ENCODE assay signal across 8 cellular contexts in genomic region chr2:240560084-240560479, GRCh38. TPM values are rescaled to one million over a fixed set of nuclear protein-coding genes. Genes with fewer than 3 reads are reported as not detected.
DNase-seq lines count a peak whose midpoint lies in the region; ATAC-seq, FAIRE-seq and TF ChIP-seq lines count a peak whose summit lies in the region.

TSS of gene DUSP28 (plus strand) at chr2:240560357. CDS start at chr2:240560685, 328 bp downstream.

- no peak for FAIRE-seq in frontal cortex (lab: Jason Lieb, UNC)

- H3K36me3 ChIP-seq in KOPT-K1 (ENCODE audit: insufficient read depth, low read length) (peaks cover 44% of the 10 kb centered on the region), neutrophil (no peaks in the 10 kb centered on the region), suprapubic skin (no peaks in the 10 kb centered on the region)

- peak; percentile 42 for TF ChIP-seq CTCF in neutrophil (IDR thresholded peaks at IDR 0.05)
- no peak for TF ChIP-seq CTCF in suprapubic skin (IDR thresholded peaks at IDR 0.05)

- WGBS in suprapubic skin = under 1% methylated on average over 24 of the region's 39 CpGs

- TF ChIP-seq POLR2A in suprapubic skin (IDR thresholded peaks at IDR 0.05) = peak; percentile 18 to 64

- H3K27ac ChIP-seq in KOPT-K1 (ENCODE audit: low read depth, low read length, poor library complexity, severe bottlenecking) (peak within 1 kb of the TSS; percentile 97), neutrophil (peak within 1 kb of the TSS; percentile 100), suprapubic skin (peak within 1 kb of the TSS; percentile 96)

- ATAC-seq in GM21786 (IDR thresholded peaks at IDR 0.05; ENCODE audit: unreplicated experiment) = peak; percentile 51

- H3K9me3 ChIP-seq in KOPT-K1 (ENCODE audit: insufficient read depth, low read length, poor library complexity, severe bottlenecking) (no peaks in the 10 kb centered on the region), neutrophil (no peaks in the 10 kb centered on the region), suprapubic skin (no peaks in the 10 kb centered on the region)

- H3K4me1 ChIP-seq in neutrophil (ENCODE audit: control insufficient read depth in 1 of 2, insufficient read depth in 1 of 2, low read depth in 1 of 2, low read length in 1 of 2) (peaks cover 69 to 78% of the 10 kb centered on the region in 2 experiments), suprapubic skin (peaks cover 67% of the 10 kb centered on the region)

- DNase-seq in ELF-1 (ENCODE audit: low read depth, low spot score) (peak; percentile 82), SHP77 treated with DMSO at 0.1 percent for 48 hours (lab: John Stamatoyannopoulos, UW) (peak; percentile 52), frontal cortex (ENCODE audit: low spot score in 2 of 2) (peak; percentile 93 to 95), suprapubic skin (ENCODE audit: low spot score in 2 of 2) (peak; percentile 93 to 96)
- DNase-seq in activated gamma-delta T cell treated with anti-CD3 and anti-CD28 coated beads, Interleukin-2, amount 50 U/mL, for 16 hours (ENCODE audit: low read depth) = peak; percentile 83

- H3K27me3 ChIP-seq in neutrophil (peaks cover 15% of the 10 kb centered on the region), suprapubic skin (no peaks in the 10 kb centered on the region)

- H3K4me3 ChIP-seq in neutrophil (ENCODE audit: low read depth in 1 of 2, low read length in 1 of 2) (peak within 1 kb of the TSS; percentile 78 to 100), suprapubic skin (peak within 1 kb of the TSS; percentile 63)

- TF ChIP-seq EP300 in suprapubic skin (IDR thresholded peaks at IDR 0.05) = no peak

RNA-seq across cellular contexts. Expression of gene DUSP28, which starts in this region (rescaled TPM):
- total RNA-seq in frontal cortex (9.8 TPM), suprapubic skin (10 to 100 TPM in 1 of 4 donors, 1 to 10 TPM in 3; 6.3 to 10.4 (median 8.3) TPM)

Comparison
In these comparisons a context has a peak if more than half of its experiments do, and no peak if none do; other contexts are left out.
1. Peak in every context shown above with its lines: DNase-seq, ATAC-seq, H3K4me3 ChIP-seq and H3K27ac ChIP-seq.